ENCODE assay signal across 8 cellular contexts in genomic region chr14:52313903-52314481, GRCh38. TPM values are rescaled to one million over a fixed set of nuclear protein-coding genes. Genes with fewer than 3 reads are reported as not detected.
DNase-seq lines count a peak whose midpoint lies in the region; ATAC-seq, FAIRE-seq and TF ChIP-seq lines count a peak whose summit lies in the region.

A gene with protein sequence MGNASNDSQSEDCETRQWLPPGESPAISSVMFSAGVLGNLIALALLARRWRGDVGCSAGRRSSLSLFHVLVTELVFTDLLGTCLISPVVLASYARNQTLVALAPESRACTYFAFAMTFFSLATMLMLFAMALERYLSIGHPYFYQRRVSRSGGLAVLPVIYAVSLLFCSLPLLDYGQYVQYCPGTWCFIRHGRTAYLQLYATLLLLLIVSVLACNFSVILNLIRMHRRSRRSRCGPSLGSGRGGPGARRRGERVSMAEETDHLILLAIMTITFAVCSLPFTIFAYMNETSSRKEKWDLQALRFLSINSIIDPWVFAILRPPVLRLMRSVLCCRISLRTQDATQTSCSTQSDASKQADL (plus strand): TSS chr14:52314312. CDS start chr14:52314549, 237 bp downstream.

- peaks cover 2% of the 10 kb centered on the region for H3K9me3 ChIP-seq in neuron (ENCODE audit: low read length)

- peaks cover 80% of the 10 kb centered on the region for H3K4me1 Mint-ChIP-seq in stimulated activated naive CD8-positive, alpha-beta T cell treated with anti-CD3 and anti-CD28 coated beads, Interleukin-15, amount 100 ng/mL, for 72 hours

- H3K4me1 ChIP-seq in neuron (ENCODE audit: insufficient read depth, low read length): peaks cover 14% of the 10 kb centered on the region

- peak; percentile 33 for FAIRE-seq in GM18507 (lab: Jason Lieb, UNC)

- peak within 1 kb of the TSS; percentile 79 to 96 for H3K27ac Mint-ChIP-seq in stimulated activated naive CD8-positive, alpha-beta T cell treated with anti-CD3 and anti-CD28 coated beads, Interleukin-15, amount 100 ng/mL, for 72 hours

- peaks cover 32% of the 10 kb centered on the region for H3K27me3 Mint-ChIP-seq in stimulated activated naive CD8-positive, alpha-beta T cell treated with anti-CD3 and anti-CD28 coated beads, Interleukin-15, amount 100 ng/mL, for 72 hours

- peak within 1 kb of the TSS; percentile 98 to 100 for H3K4me3 Mint-ChIP-seq in stimulated activated naive CD8-positive, alpha-beta T cell treated with anti-CD3 and anti-CD28 coated beads, Interleukin-15, amount 100 ng/mL, for 72 hours

- H3K9me3 Mint-ChIP-seq in stimulated activated naive CD8-positive, alpha-beta T cell treated with anti-CD3 and anti-CD28 coated beads, Interleukin-15, amount 100 ng/mL, for 72 hours: peaks cover 0 to 3% of the 10 kb centered on the region in 2 donors

- peak within 1 kb of the TSS; percentile 85 for H3K4me3 ChIP-seq in fibroblast of the aortic adventitia (ENCODE audit: low read depth, low read length)
- H3K4me3 ChIP-seq in neuron (ENCODE audit: low read length): peak within 1 kb of the TSS; percentile 27

- H3K27me3 ChIP-seq in neuron (ENCODE audit: insufficient read depth, low read length): peaks cover 75% of the 10 kb centered on the region

- no peaks in the 10 kb centered on the region for H3K36me3 ChIP-seq in neuron (ENCODE audit: insufficient read depth, low read length)

- peak; percentile 30 for DNase-seq in GM18507 (ENCODE audit: extremely low spot score, insufficient read length, low read depth)
- DNase-seq in OCI-M1 (lab: John Stamatoyannopoulos, UW): peak; percentile 31
- DNase-seq in activated T-helper 1 cell treated with anti-CD3 and anti-CD28 coated beads, Interleukin-2, amount 50 U/mL, for 16 hours (ENCODE audit: low read depth in 1 of 2, low spot score in 1 of 2): peak; percentile 48 to 70
- peak; percentile 89 for DNase-seq in fibroblast of the aortic adventitia (ENCODE audit: low read depth)
- DNase-seq in stimulated activated naive CD8-positive, alpha-beta T cell treated with anti-CD3 and anti-CD28 coated beads, Interleukin-15, amount 100 ng/mL, for 72 hours: peak; percentile 85 to 87
- DNase-seq in NCI-H2171 treated with DMSO at 0.1 percent for 48 hours (lab: John Stamatoyannopoulos, UW): no peak

- peak; percentile 50 for ATAC-seq in HG02970 (IDR thresholded peaks at IDR 0.05; ENCODE audit: low FRiP score, unreplicated experiment)
- ATAC-seq in stimulated activated naive CD8-positive, alpha-beta T cell treated with anti-CD3 and anti-CD28 coated beads, Interleukin-15, amount 100 ng/mL, for 72 hours: peak; percentile 80

- peak within 1 kb of the TSS; percentile 56 for H2AFZ ChIP-seq in neuron (ENCODE audit: low read depth, low read length)

- TF ChIP-seq CTCF in fibroblast of the aortic adventitia (IDR thresholded peaks at IDR 0.05; ENCODE audit: insufficient read depth, low read length): no peak

RNA-seq across cellular contexts. Expression of the gene that starts here (rescaled TPM):
- 1.6 and 50.1 TPM in 2 replicates for total RNA-seq in fibroblast of the aortic adventitia (ENCODE audit: low replicate concordance)
